In the genomic region with DNA sequence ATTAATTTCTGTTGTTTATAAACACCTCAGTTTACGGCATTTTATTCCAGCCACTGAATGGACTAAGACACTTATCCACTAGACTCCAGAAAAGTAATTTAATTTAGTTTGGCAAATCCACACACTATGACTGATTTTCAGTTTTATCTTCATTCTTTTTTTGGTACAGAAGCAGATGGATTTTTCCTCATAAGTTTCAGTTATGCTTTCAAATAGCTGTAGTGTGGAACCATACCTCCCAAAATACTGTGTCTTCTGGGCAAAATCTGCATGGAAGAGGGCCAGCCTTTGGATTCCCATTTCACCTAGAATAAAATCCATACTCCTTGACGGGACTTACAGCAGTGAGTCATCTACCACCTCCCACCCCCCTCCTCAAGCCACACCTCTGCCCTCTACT, we compare ENCODE assay signal across 37 cellular contexts. TPM values are rescaled to one million over a fixed set of nuclear protein-coding genes. Genes with fewer than 3 reads are reported as not detected.
"Had no signal": no experiment of that assay in that cellular context is flagged by ENCODE, and none has a peak within 500 bp of the region (broad histone marks: within the 10 kb centered on the region; RNA-seq: fewer than 3 reads in every experiment).

No MANE protein-coding gene starts in this region.

- FAIRE-seq: bronchial epithelial cell, TTC549 had no signal

- H3K27ac Mint-ChIP-seq: activated B cell treated with CpG ODN at 0.5 μM for 24 hours; activated CD4-positive, alpha-beta memory T cell treated with anti-CD3 and anti-CD28 coated beads for 36 hours; activated CD4-positive, alpha-beta T cell treated with anti-CD3 and anti-CD28 coated beads, Interleukin-2, amount 10 ng/mL, durations not matched to agents 24 days and 14 days; activated CD8-positive, alpha-beta memory T cell treated with anti-CD3 and anti-CD28 coated beads, Interleukin-2, amount 10 ng/mL, durations not matched to agents 7 days and 5 days; activated CD8-positive, alpha-beta T cell treated with anti-CD3 and anti-CD28 coated beads, Interleukin-2, amount 10 ng/mL, durations not matched to agents 7 days and 5 days; activated naive CD4-positive, alpha-beta T cell treated with anti-CD3 and anti-CD28 coated beads, Interleukin-2, amount 10 ng/mL, durations not matched to agents 7 days and 5 days; activated naive CD4-positive, alpha-beta T cell treated with anti-CD3 and anti-CD28 coated beads, Interleukin-2, amount 50 U/mL, for 24 hours; activated naive CD8-positive, alpha-beta T cell; activated naive CD8-positive, alpha-beta T cell treated with anti-CD3 and anti-CD28 coated beads, Interleukin-2, amount 10 ng/mL, durations not matched to agents 7 days and 5 days; activated naive CD8-positive, alpha-beta T cell treated with anti-CD3 and anti-CD28 coated beads, Interleukin-2, amount 50 U/mL, for 24 hours; activated T-cell treated with anti-CD3 and anti-CD28 coated beads, Interleukin-2, amount 50 U/mL, for 24 hours; activated T-helper 2 cell treated with anti-CD3 and anti-CD28 coated beads, Interferon-gamma antibody, Interleukin-2, Interleukin-4, amounts not matched to agents 10 μg/mL and 5 μg/mL and 100 μg/mL, durations not matched to agents 14 hours and 24 hours and 36 hours; T-helper 1 cell treated with Interleukin-12 subunit alpha and Interleukin-12 subunit beta and Interleukin-4 antibody, amounts not matched to agents 30 μg/mL and 1 μg/mL, for 36 hours; T-helper 2 cell treated with Interferon-gamma antibody and Interleukin-4, amounts not matched to agents 5 μg/mL and 100 μg/mL, for 36 hours had no signal

- H3K4me1 Mint-ChIP-seq: activated CD4-positive, alpha-beta T cell treated with anti-CD3 and anti-CD28 coated beads, Interleukin-2, amount 10 ng/mL, durations not matched to agents 24 days and 14 days; activated CD8-positive, alpha-beta memory T cell treated with anti-CD3 and anti-CD28 coated beads, Interleukin-2, amount 10 ng/mL, durations not matched to agents 7 days and 5 days; activated naive CD4-positive, alpha-beta T cell treated with anti-CD3 and anti-CD28 coated beads, Interleukin-2, amount 10 ng/mL, durations not matched to agents 7 days and 5 days; activated naive CD4-positive, alpha-beta T cell treated with anti-CD3 and anti-CD28 coated beads, Interleukin-2, amount 50 U/mL, for 24 hours; activated naive CD8-positive, alpha-beta T cell treated with anti-CD3 and anti-CD28 coated beads, Interleukin-2, amount 10 ng/mL, durations not matched to agents 7 days and 5 days; activated naive CD8-positive, alpha-beta T cell treated with anti-CD3 and anti-CD28 coated beads, Interleukin-2, amount 50 U/mL, for 24 hours; brain; central memory CD8-positive, alpha-beta T cell had no signal

- ATAC-seq: activated CD8-positive, alpha-beta memory T cell treated with anti-CD3 and anti-CD28 coated beads, Interleukin-2, amount 10 ng/mL, durations not matched to agents 7 days and 5 days; activated CD8-positive, alpha-beta T cell treated with anti-CD3 and anti-CD28 coated beads, Interleukin-2, amount 10 ng/mL, durations not matched to agents 7 days and 5 days; activated naive CD8-positive, alpha-beta T cell treated with anti-CD3 and anti-CD28 coated beads, Interleukin-2, amount 50 U/mL, for 24 hours had no signal

- H3K27me3 Mint-ChIP-seq: activated CD4-positive, alpha-beta memory T cell treated with anti-CD3 and anti-CD28 coated beads for 36 hours; activated CD8-positive, alpha-beta memory T cell treated with anti-CD3 and anti-CD28 coated beads, Interleukin-2, amount 10 ng/mL, durations not matched to agents 7 days and 5 days; activated naive CD8-positive, alpha-beta T cell; brain had no signal

- H3K36me3 Mint-ChIP-seq: activated CD4-positive, alpha-beta memory T cell treated with anti-CD3 and anti-CD28 coated beads for 36 hours; activated CD8-positive, alpha-beta memory T cell treated with anti-CD3 and anti-CD28 coated beads, Interleukin-2, amount 10 ng/mL, durations not matched to agents 7 days and 5 days; activated naive CD4-positive, alpha-beta T cell treated with anti-CD3 and anti-CD28 coated beads, Interleukin-2, amount 10 ng/mL, durations not matched to agents 7 days and 5 days; activated naive CD4-positive, alpha-beta T cell treated with anti-CD3 and anti-CD28 coated beads, Interleukin-2, amount 50 U/mL, for 24 hours; activated naive CD8-positive, alpha-beta T cell; activated naive CD8-positive, alpha-beta T cell treated with anti-CD3 and anti-CD28 coated beads, Interleukin-2, amount 10 ng/mL, durations not matched to agents 7 days and 5 days; brain had no signal

- H3K4me3 Mint-ChIP-seq: activated B cell treated with CpG ODN at 0.5 μM for 24 hours; activated CD4-positive, alpha-beta memory T cell treated with anti-CD3 and anti-CD28 coated beads for 36 hours; activated CD4-positive, alpha-beta T cell treated with anti-CD3 and anti-CD28 coated beads, Interleukin-2, amount 10 ng/mL, durations not matched to agents 24 days and 14 days; activated CD8-positive, alpha-beta memory T cell treated with anti-CD3 and anti-CD28 coated beads, Interleukin-2, amount 10 ng/mL, durations not matched to agents 7 days and 5 days; activated CD8-positive, alpha-beta T cell treated with anti-CD3 and anti-CD28 coated beads, Interleukin-2, amount 10 ng/mL, durations not matched to agents 7 days and 5 days; activated naive CD4-positive, alpha-beta T cell treated with anti-CD3 and anti-CD28 coated beads, Interleukin-2, amount 10 ng/mL, durations not matched to agents 7 days and 5 days; activated naive CD4-positive, alpha-beta T cell treated with anti-CD3 and anti-CD28 coated beads, Interleukin-2, amount 50 U/mL, for 24 hours; activated naive CD8-positive, alpha-beta T cell; activated naive CD8-positive, alpha-beta T cell treated with anti-CD3 and anti-CD28 coated beads, Interleukin-2, amount 10 ng/mL, durations not matched to agents 7 days and 5 days; activated naive CD8-positive, alpha-beta T cell treated with anti-CD3 and anti-CD28 coated beads, Interleukin-2, amount 50 U/mL, for 24 hours; activated T-cell treated with anti-CD3 and anti-CD28 coated beads, Interleukin-2, amount 50 U/mL, for 24 hours; brain; central memory CD8-positive, alpha-beta T cell; T-helper 1 cell treated with Interleukin-12 subunit alpha and Interleukin-12 subunit beta and Interleukin-4 antibody, amounts not matched to agents 30 μg/mL and 1 μg/mL, for 36 hours; T-helper 2 cell treated with Interferon-gamma antibody and Interleukin-4, amounts not matched to agents 5 μg/mL and 100 μg/mL, for 36 hours had no signal

- DNase-seq: activated B cell treated with CpG ODN at 0.5 μM for 24 hours; activated CD4-positive, alpha-beta memory T cell treated with anti-CD3 and anti-CD28 coated beads for 36 hours; activated CD4-positive, alpha-beta T cell treated with anti-CD3 and anti-CD28 coated beads for 4 hours; activated CD4-positive, alpha-beta T cell treated with anti-CD3 and anti-CD28 coated beads, Interleukin-2, amount 10 ng/mL, durations not matched to agents 24 days and 14 days; activated CD4-positive, alpha-beta T cell treated with anti-CD3 and anti-CD28 coated beads, Interleukin-2, amount 50 U/mL, for 1 hour; activated CD4-positive, alpha-beta T cell treated with anti-CD3 and anti-CD28 coated beads, Interleukin-2, amount 50 U/mL, for 4 hours; activated CD4-positive, CD25-positive, alpha-beta regulatory T cell treated with anti-CD3 and anti-CD28 coated beads, Interleukin-2, amount 50 U/mL, for 72 hours; activated CD8-positive, alpha-beta memory T cell treated with anti-CD3 and anti-CD28 coated beads for 24 hours; activated CD8-positive, alpha-beta memory T cell treated with anti-CD3 and anti-CD28 coated beads, Interleukin-2, amount 10 ng/mL, durations not matched to agents 7 days and 5 days; activated CD8-positive, alpha-beta memory T cell treated with anti-CD3 and anti-CD28 coated beads, Interleukin-2, amount 50 U/mL, for 48 hours; activated CD8-positive, alpha-beta T cell treated with anti-CD3 and anti-CD28 coated beads, Interleukin-2, amount 10 ng/mL, durations not matched to agents 7 days and 5 days; activated effector memory CD4-positive, alpha-beta T cell treated with Interleukin-2 at 50 U/mL for 16 hours; activated gamma-delta T cell; activated naive CD4-positive, alpha-beta T cell treated with anti-CD3 and anti-CD28 coated beads, Interleukin-2, amount 10 ng/mL, durations not matched to agents 7 days and 5 days; activated naive CD4-positive, alpha-beta T cell treated with Interleukin-2 at 50 U/mL for 16 hours; activated naive CD8-positive, alpha-beta T cell treated with anti-CD3 and anti-CD28 coated beads, Interleukin-2, amount 10 ng/mL, durations not matched to agents 7 days and 5 days; activated naive CD8-positive, alpha-beta T cell treated with anti-CD3 and anti-CD28 coated beads, Interleukin-2, amount 50 U/mL, for 24 hours; activated T-cell treated with anti-CD3 and anti-CD28 coated beads, Interleukin-2, amount 50 U/mL, for 24 hours; activated T-cell treated with anti-CD3 and anti-CD28 coated beads, Interleukin-2, amount 50 U/mL, for 48 hours; amygdala; caudate nucleus; cerebellar nuclear complex; T-helper 1 cell; T-helper 2 cell; T-helper 9 cell had no signal

- H3K27ac ChIP-seq: ascending aorta, cardiac muscle cell, VCaP had no signal

- H3K9me3 ChIP-seq: ascending aorta had no signal

- H3K4me3 ChIP-seq: ascending aorta, cardiac muscle cell had no signal

- H3K9me3 Mint-ChIP-seq: activated B cell treated with CpG ODN at 0.5 μM for 24 hours; activated CD4-positive, alpha-beta memory T cell treated with anti-CD3 and anti-CD28 coated beads for 36 hours; activated CD4-positive, alpha-beta T cell treated with anti-CD3 and anti-CD28 coated beads, Interleukin-2, amount 10 ng/mL, durations not matched to agents 24 days and 14 days; activated naive CD4-positive, alpha-beta T cell treated with anti-CD3 and anti-CD28 coated beads, Interleukin-2, amount 10 ng/mL, durations not matched to agents 7 days and 5 days; activated naive CD4-positive, alpha-beta T cell treated with anti-CD3 and anti-CD28 coated beads, Interleukin-2, amount 50 U/mL, for 24 hours; activated naive CD8-positive, alpha-beta T cell treated with anti-CD3 and anti-CD28 coated beads, Interleukin-2, amount 10 ng/mL, durations not matched to agents 7 days and 5 days; activated naive CD8-positive, alpha-beta T cell treated with anti-CD3 and anti-CD28 coated beads, Interleukin-2, amount 50 U/mL, for 24 hours; activated T-cell treated with anti-CD3 and anti-CD28 coated beads, Interleukin-2, amount 50 U/mL, for 24 hours; activated T-helper 2 cell treated with anti-CD3 and anti-CD28 coated beads, Interferon-gamma antibody, Interleukin-2, Interleukin-4, amounts not matched to agents 10 μg/mL and 5 μg/mL and 100 μg/mL, durations not matched to agents 14 hours and 24 hours and 36 hours; central memory CD8-positive, alpha-beta T cell; T-helper 1 cell treated with Interleukin-12 subunit alpha and Interleukin-12 subunit beta and Interleukin-4 antibody, amounts not matched to agents 30 μg/mL and 1 μg/mL, for 36 hours; T-helper 2 cell treated with Interferon-gamma antibody and Interleukin-4, amounts not matched to agents 5 μg/mL and 100 μg/mL, for 36 hours had no signal

- H3K27me3 ChIP-seq: ascending aorta, cardiac muscle cell had no signal

- H3K36me3 ChIP-seq: ascending aorta, cardiac muscle cell had no signal

RNA-seq across cellular contexts. Expression of gene GSTA2, which starts 43.0 kb away (rescaled TPM):
- total RNA-seq: activated B cell treated with CpG ODN at 0.5 μM for 24 hours; activated CD4-positive, alpha-beta memory T cell treated with anti-CD3 and anti-CD28 coated beads for 36 hours; activated CD4-positive, alpha-beta T cell treated with anti-CD3 and anti-CD28 coated beads, Interleukin-2, amount 10 ng/mL, durations not matched to agents 24 days and 14 days; activated CD8-positive, alpha-beta memory T cell treated with anti-CD3 and anti-CD28 coated beads, Interleukin-2, amount 10 ng/mL, durations not matched to agents 7 days and 5 days; activated CD8-positive, alpha-beta T cell treated with anti-CD3 and anti-CD28 coated beads, Interleukin-2, amount 10 ng/mL, durations not matched to agents 7 days and 5 days; activated naive CD8-positive, alpha-beta T cell treated with anti-CD3 and anti-CD28 coated beads, Interleukin-2, amount 10 ng/mL, durations not matched to agents 7 days and 5 days; activated T-helper 2 cell treated with anti-CD3 and anti-CD28 coated beads, Interferon-gamma antibody, Interleukin-2, Interleukin-4, amounts not matched to agents 10 μg/mL and 5 μg/mL and 100 μg/mL, durations not matched to agents 14 hours and 24 hours and 36 hours; ascending aorta; bronchial epithelial cell; cardiac muscle cell had no signal
